Comparison of ENCODE assay signal across 16 cellular contexts in genomic region chr9:121141706-121142105, GRCh38. TPM values are rescaled to one million over a fixed set of nuclear protein-coding genes. Genes with fewer than 3 reads are reported as not detected.
DNase-seq lines count a peak whose midpoint lies in the region; ATAC-seq and TF ChIP-seq lines count a peak whose summit lies in the region.
"Had no signal": no experiment of that assay in that cellular context is flagged by ENCODE, and none has a peak within 500 bp of the region (broad histone marks: within the 10 kb centered on the region; RNA-seq: fewer than 3 reads in every experiment).

No MANE protein-coding gene starts in this region.

- H3K36me3 ChIP-seq in PC-3 (ENCODE audit: low read depth, low read length) (peaks cover 17% of the 10 kb centered on the region; the same call in 1 of the 2 replicates), hepatocyte (replicated peaks; ENCODE audit: insufficient read depth, low read depth) (no peaks in the 10 kb centered on the region)

- H3K4me1 ChIP-seq in PC-3 (ENCODE audit: insufficient read depth, low read length) = peaks cover 10% of the 10 kb centered on the region
- no peaks in the 10 kb centered on the region for H3K4me1 ChIP-seq in hepatocyte (ENCODE audit: insufficient read depth)
- H3K4me1 ChIP-seq: BE2C, Caco-2 had no signal

- CTCF ChIA-PET in PC-3 (lab: Charles Lee) = no interaction called here

- BruUV-seq in PC-3 (replicated peaks; lab: Mats Ljungman, UMichigan) = no TSS peak

- H3K4me2 ChIP-seq in PC-3 (ENCODE audit: low read length) = no peak overlapping the region
- no peak overlapping the region for H3K4me2 ChIP-seq in hepatocyte
- H3K4me2 ChIP-seq: A549 had no signal

- no peaks in the 10 kb centered on the region for H3F3A ChIP-seq in PC-3 (ENCODE audit: low read length, unreplicated experiment)

- DNase-seq in EL = peak; percentile 45
- peak; percentile 21 for DNase-seq in PC-3
- DNase-seq in hepatocyte (ENCODE audit: low spot score) = no peak
- no peak for DNase-seq in NCI-H128 (lab: John Stamatoyannopoulos, UW; ENCODE audit: unreplicated experiment)
- no peak for DNase-seq in SW 1271 (lab: John Stamatoyannopoulos, UW)
- DNase-seq in kidney glomerular epithelial cell (lab: John Stamatoyannopoulos, UW) = no peak
- DNase-seq: BE2C; Caco-2; CD8-positive, alpha-beta T cell; HCEC 1CT; IMR-90; KBM-7 had no signal

- no peaks in the 10 kb centered on the region for H3K27me3 ChIP-seq in PC-3 (ENCODE audit: low read length)
- H3K27me3 ChIP-seq in hepatocyte = no peaks in the 10 kb centered on the region
- H3K27me3 ChIP-seq: BE2C had no signal

- POLR2A ChIA-PET in PC-3 (lab: Charles Lee; ENCODE audit: unreplicated experiment) = interaction anchor here (0.6 kb wide), 1 partner anchor 514 kb away, joined by 3 read pairs; no protein-coding TSS in a partner anchor

- H3K9ac ChIP-seq in PC-3 (ENCODE audit: low read length) = no peak overlapping the region

- H3K9me2 ChIP-seq in PC-3 (replicated peaks; ENCODE audit: low read length) (no peaks in the 10 kb centered on the region), hepatocyte (replicated peaks; ENCODE audit: insufficient read depth) (no peaks in the 10 kb centered on the region)

- intact Hi-C loops in PC-3 (cut with micrococcal nuclease) = no loop called here

- H3K9me3 ChIP-seq in PC-3 (ENCODE audit: low read length) (no peaks in the 10 kb centered on the region), hepatocyte (ENCODE audit: low read depth) (no peaks in the 10 kb centered on the region)
- H3K9me3 ChIP-seq: A549, BE2C, Caco-2 had no signal

- WGBS in hepatocyte (ENCODE audit: low lambda C conversion rate, missing lambda C conversion rate) = 58% methylated on average over 1 of the region's 1 CpG

- ATAC-seq in PC-3 (peak; percentile 46), GM18519 (IDR thresholded peaks at IDR 0.05; ENCODE audit: low FRiP score, unreplicated experiment) (no peak)
- ATAC-seq: A549; CD8-positive, alpha-beta T cell; GM12878 had no signal

- TF ChIP-seq CTCF in PC-3 (conservative IDR thresholded peaks at IDR 0.05; ENCODE audit: low read depth, low read length) (no peak), hepatocyte (IDR thresholded peaks at IDR 0.05; ENCODE audit: poor library complexity) (no peak)

- H3K79me2 ChIP-seq in PC-3 (ENCODE audit: low read length) (no peaks in the 10 kb centered on the region), hepatocyte (no peaks in the 10 kb centered on the region)

- no peaks in the 10 kb centered on the region for H4K20me1 ChIP-seq in PC-3 (ENCODE audit: low read length)
- no peaks in the 10 kb centered on the region for H4K20me1 ChIP-seq in hepatocyte (ENCODE audit: insufficient read depth, poor library complexity, severe bottlenecking)

- H3K27ac ChIP-seq in PC-3 (ENCODE audit: low read length) (no peak overlapping the region), hepatocyte (peak overlapping the region; percentile 35)
- H3K27ac ChIP-seq: A549, C4-2B had no signal

- H2AFZ ChIP-seq in PC-3 (ENCODE audit: low read length) (no peak overlapping the region), hepatocyte (no peak overlapping the region)

- H3K4me3 ChIP-seq in PC-3 (ENCODE audit: low read length) (no peak overlapping the region), hepatocyte (no peak overlapping the region)
- H3K4me3 ChIP-seq: A549, GM12878 had no signal

RNA-seq across cellular contexts. Expression of gene RAB14, which starts 60.0 kb away (rescaled TPM):
- total RNA-seq in PC-3 (2014; rRNA removed) (13.8 and 14.9 TPM in 2 replicates), hepatocyte (58.7 and 59.0 TPM in 2 replicates)
- polyA plus RNA-seq in hepatocyte = 54.8 and 61.9 TPM in 2 replicates

Comparison
In these comparisons a context has a peak if more than half of its experiments do, and no peak if none do; other contexts are left out.
1. DNase-seq: peak in EL (single experiment) and PC-3 (single experiment); none in hepatocyte (single experiment), NCI-H128 (single experiment), SW 1271 (0 of 2) and kidney glomerular epithelial cell (single experiment).